In genomic region chr4:143241892-143242291, GRCh38 we compare ENCODE assay signal across 20 cellular contexts. TPM values are rescaled to one million over a fixed set of nuclear protein-coding genes. Genes with fewer than 3 reads are reported as not detected.
DNase-seq lines count a peak whose midpoint lies in the region; ATAC-seq, FAIRE-seq and TF ChIP-seq lines count a peak whose summit lies in the region.
"Had no signal": no experiment of that assay in that cellular context is flagged by ENCODE, and none has a peak within 500 bp of the region (broad histone marks: within the 10 kb centered on the region; RNA-seq: fewer than 3 reads in every experiment).

No MANE protein-coding gene starts in this region.

- no peak overlapping the region for H3K27ac ChIP-seq in DND-41 (ENCODE audit: low read length)
- H3K27ac ChIP-seq in hepatocyte: peak overlapping the region; percentile 73
- H3K27ac ChIP-seq: upper lobe of left lung had no signal

- H3K79me2 ChIP-seq in DND-41 (ENCODE audit: insufficient read depth, low read length) (no peaks in the 10 kb centered on the region), hepatocyte (no peaks in the 10 kb centered on the region)

- 96% methylated on average over 1 of the region's 1 CpG for WGBS in hepatocyte (ENCODE audit: low lambda C conversion rate, missing lambda C conversion rate)

- no peaks in the 10 kb centered on the region for H3K9me3 Mint-ChIP-seq in chondrocyte (ENCODE audit: low read depth)
- no peaks in the 10 kb centered on the region for H3K9me3 Mint-ChIP-seq in natural killer cell treated with Interleukin-12 subunit alpha and Interleukin-12 subunit beta and Interleukin-15 and Interleukin-18, amount 100 ng/mL, for 72 hours
- peaks cover 4% of the 10 kb centered on the region for H3K9me3 Mint-ChIP-seq in activated CD4-positive, alpha-beta memory T cell treated with anti-CD3 and anti-CD28 coated beads, Interleukin-2, amount 10 ng/mL, durations not matched to agents 7 days and 5 days

- H3K4me2 ChIP-seq in DND-41 (ENCODE audit: insufficient read depth, low read length) (no peak overlapping the region), hepatocyte (no peak overlapping the region)

- peaks cover 15% of the 10 kb centered on the region for H3K9me3 ChIP-seq in DND-41 (ENCODE audit: insufficient read depth, low read length, severe bottlenecking)
- no peaks in the 10 kb centered on the region for H3K9me3 ChIP-seq in hepatocyte (ENCODE audit: low read depth)
- H3K9me3 ChIP-seq: stomach, upper lobe of left lung had no signal

- H3K36me3 ChIP-seq in DND-41 (ENCODE audit: insufficient read depth, low read length): no peaks in the 10 kb centered on the region
- no peaks in the 10 kb centered on the region for H3K36me3 ChIP-seq in hepatocyte (replicated peaks; ENCODE audit: insufficient read depth, low read depth)
- H3K36me3 ChIP-seq: stomach, upper lobe of left lung had no signal

- no peak for TF ChIP-seq POLR2A in NB4 (IDR thresholded peaks at IDR 0.05; ENCODE audit: extremely low read depth, insufficient read length)
- no peak for TF ChIP-seq POLR2A in H54 (IDR thresholded peaks at IDR 0.05; ENCODE audit: low read depth, low read length)

- CTCF ChIA-PET in activated CD4-positive, alpha-beta memory T cell treated with anti-CD3 and anti-CD28 coated beads, Interleukin-2, amount 10 ng/mL, durations not matched to agents 7 days and 5 days (lab: Charles Lee): no interaction called here

- H4K20me1 ChIP-seq in DND-41 (ENCODE audit: insufficient read depth, low read length) (no peaks in the 10 kb centered on the region), hepatocyte (ENCODE audit: insufficient read depth, poor library complexity, severe bottlenecking) (no peaks in the 10 kb centered on the region)

- H3K36me3 Mint-ChIP-seq in chondrocyte (ENCODE audit: low read depth): no peaks in the 10 kb centered on the region
- no peaks in the 10 kb centered on the region for H3K36me3 Mint-ChIP-seq in natural killer cell treated with Interleukin-12 subunit alpha and Interleukin-12 subunit beta and Interleukin-15 and Interleukin-18, amount 100 ng/mL, for 72 hours
- H3K36me3 Mint-ChIP-seq in activated CD4-positive, alpha-beta memory T cell treated with anti-CD3 and anti-CD28 coated beads, Interleukin-2, amount 10 ng/mL, durations not matched to agents 7 days and 5 days (ENCODE audit: low read depth): no peaks in the 10 kb centered on the region
- H3K36me3 Mint-ChIP-seq: CD4-positive, CD25-positive, alpha-beta regulatory T cell had no signal

- H3K4me3 ChIP-seq in DND-41 (ENCODE audit: low read depth in 1 of 2, low read length in 2 of 2) (no peak overlapping the region), NB4 (ENCODE audit: low read depth, low read length) (no peak overlapping the region), hepatocyte (no peak overlapping the region)
- H3K4me3 ChIP-seq: stomach, upper lobe of left lung had no signal

- TF ChIP-seq CTCF in DND-41 (IDR thresholded peaks at IDR 0.05; ENCODE audit: borderline replicate concordance, extremely low read depth, low read length, poor library complexity, severe bottlenecking) (no peak), NB4 (IDR thresholded peaks at IDR 0.05; ENCODE audit: low read depth, low read length) (no peak), chondrocyte (IDR thresholded peaks at IDR 0.05) (no peak), hepatocyte (IDR thresholded peaks at IDR 0.05; ENCODE audit: poor library complexity) (no peak)

- ATAC-seq in DND-41 (ENCODE audit: insufficient read depth, low read depth): no peak
- ATAC-seq in natural killer cell treated with Interleukin-12 subunit alpha and Interleukin-12 subunit beta and Interleukin-15 and Interleukin-18, amount 100 ng/mL, for 72 hours: no peak
- ATAC-seq: activated CD4-positive, CD25-positive, alpha-beta regulatory T cell treated with anti-CD3 and anti-CD28 coated beads, Interleukin-2, amount 50 U/mL, for 24 hours; activated CD8-positive, alpha-beta memory T cell treated with anti-CD3 and anti-CD28 coated beads, Interleukin-2, amount 10 ng/mL, durations not matched to agents 7 days and 5 days had no signal

- H2AFZ ChIP-seq in DND-41 (ENCODE audit: low read depth, low read length) (no peak overlapping the region), hepatocyte (no peak overlapping the region)

- no peaks in the 10 kb centered on the region for H3K27me3 ChIP-seq in DND-41 (ENCODE audit: insufficient read depth, low read length, poor library complexity)
- no peaks in the 10 kb centered on the region for H3K27me3 ChIP-seq in hepatocyte
- H3K27me3 ChIP-seq: stomach, upper lobe of left lung had no signal

- H3K4me1 Mint-ChIP-seq in chondrocyte (ENCODE audit: low read depth): peaks cover 3% of the 10 kb centered on the region
- H3K4me1 Mint-ChIP-seq in natural killer cell treated with Interleukin-12 subunit alpha and Interleukin-12 subunit beta and Interleukin-15 and Interleukin-18, amount 100 ng/mL, for 72 hours (ENCODE audit: low read depth in 2 of 2): no peaks in the 10 kb centered on the region
- no peaks in the 10 kb centered on the region for H3K4me1 Mint-ChIP-seq in activated CD4-positive, alpha-beta memory T cell treated with anti-CD3 and anti-CD28 coated beads, Interleukin-2, amount 10 ng/mL, durations not matched to agents 7 days and 5 days
- H3K4me1 Mint-ChIP-seq: activated CD8-positive, alpha-beta memory T cell treated with anti-CD3 and anti-CD28 coated beads, Interleukin-2, amount 10 ng/mL, durations not matched to agents 7 days and 5 days had no signal

- H3K9me2 ChIP-seq in hepatocyte (replicated peaks; ENCODE audit: insufficient read depth): no peaks in the 10 kb centered on the region

- H3K4me1 ChIP-seq in DND-41 (ENCODE audit: insufficient read depth, low read length) (no peaks in the 10 kb centered on the region), hepatocyte (ENCODE audit: insufficient read depth) (no peaks in the 10 kb centered on the region)
- H3K4me1 ChIP-seq: upper lobe of left lung had no signal

- DNase-seq in DND-41 (peak; percentile 14), NB4 (ENCODE audit: low read depth) (peak; percentile 7), chondrocyte (ENCODE audit: low spot score) (no peak), hepatocyte (ENCODE audit: low spot score) (peak; percentile 48), NCI-H1694 treated with DMSO at 0.1 percent for 48 hours (lab: John Stamatoyannopoulos, UW) (no peak), H54 (ENCODE audit: insufficient read length, low spot score) (no peak)
- no peak for DNase-seq in natural killer cell treated with Interleukin-12 subunit alpha and Interleukin-12 subunit beta and Interleukin-15 and Interleukin-18, amount 100 ng/mL, for 72 hours (ENCODE audit: low spot score)
- DNase-seq in activated CD4-positive, alpha-beta memory T cell treated with anti-CD3 and anti-CD28 coated beads, Interleukin-2, amount 10 ng/mL, durations not matched to agents 7 days and 5 days: no peak
- DNase-seq: activated CD8-positive, alpha-beta memory T cell treated with anti-CD3 and anti-CD28 coated beads, Interleukin-2, amount 10 ng/mL, durations not matched to agents 7 days and 5 days; DMS79; effector CD8-positive, alpha-beta T cell; foreskin melanocyte; NCI-H2081; stimulated activated CD4-positive, alpha-beta T cell treated with anti-CD3 and anti-CD28 coated beads, Interleukin-2, amount 100 ng/mL, for 24 hours; stomach; T-helper 9 cell; upper lobe of left lung had no signal

- no peak overlapping the region for H3K9ac ChIP-seq in DND-41 (ENCODE audit: low read depth, low read length)

- peak overlapping the region; percentile 71 for H3K27ac Mint-ChIP-seq in chondrocyte (ENCODE audit: unreplicated experiment)
- H3K27ac Mint-ChIP-seq in natural killer cell treated with Interleukin-12 subunit alpha and Interleukin-12 subunit beta and Interleukin-15 and Interleukin-18, amount 100 ng/mL, for 72 hours: no peak overlapping the region
- H3K27ac Mint-ChIP-seq in activated CD4-positive, alpha-beta memory T cell treated with anti-CD3 and anti-CD28 coated beads, Interleukin-2, amount 10 ng/mL, durations not matched to agents 7 days and 5 days: no peak overlapping the region
- H3K27ac Mint-ChIP-seq: activated CD8-positive, alpha-beta memory T cell treated with anti-CD3 and anti-CD28 coated beads, Interleukin-2, amount 10 ng/mL, durations not matched to agents 7 days and 5 days; activated T-helper 2 cell treated with anti-CD3 and anti-CD28 coated beads, Interferon-gamma antibody, Interleukin-2, Interleukin-4, amounts not matched to agents 10 μg/mL and 5 μg/mL and 100 μg/mL, durations not matched to agents 14 hours and 24 hours and 36 hours; CD4-positive, CD25-positive, alpha-beta regulatory T cell had no signal

- no peak overlapping the region for H3K4me3 Mint-ChIP-seq in chondrocyte (ENCODE audit: unreplicated experiment)
- H3K4me3 Mint-ChIP-seq in natural killer cell treated with Interleukin-12 subunit alpha and Interleukin-12 subunit beta and Interleukin-15 and Interleukin-18, amount 100 ng/mL, for 72 hours: no peak overlapping the region
- no peak overlapping the region for H3K4me3 Mint-ChIP-seq in activated CD4-positive, alpha-beta memory T cell treated with anti-CD3 and anti-CD28 coated beads, Interleukin-2, amount 10 ng/mL, durations not matched to agents 7 days and 5 days
- H3K4me3 Mint-ChIP-seq: activated CD8-positive, alpha-beta memory T cell treated with anti-CD3 and anti-CD28 coated beads, Interleukin-2, amount 10 ng/mL, durations not matched to agents 7 days and 5 days; CD4-positive, CD25-positive, alpha-beta regulatory T cell had no signal

- no peaks in the 10 kb centered on the region for H3K27me3 Mint-ChIP-seq in chondrocyte (ENCODE audit: low read depth)
- H3K27me3 Mint-ChIP-seq in natural killer cell treated with Interleukin-12 subunit alpha and Interleukin-12 subunit beta and Interleukin-15 and Interleukin-18, amount 100 ng/mL, for 72 hours: no peaks in the 10 kb centered on the region
- H3K27me3 Mint-ChIP-seq in activated CD4-positive, alpha-beta memory T cell treated with anti-CD3 and anti-CD28 coated beads, Interleukin-2, amount 10 ng/mL, durations not matched to agents 7 days and 5 days: no peaks in the 10 kb centered on the region
- H3K27me3 Mint-ChIP-seq: activated CD8-positive, alpha-beta memory T cell treated with anti-CD3 and anti-CD28 coated beads, Interleukin-2, amount 10 ng/mL, durations not matched to agents 7 days and 5 days; CD4-positive, CD25-positive, alpha-beta regulatory T cell had no signal

- FAIRE-seq in H54 (lab: Jason Lieb, UNC): no peak

- POLR2A ChIA-PET in activated CD4-positive, alpha-beta memory T cell treated with anti-CD3 and anti-CD28 coated beads, Interleukin-2, amount 10 ng/mL, durations not matched to agents 7 days and 5 days (lab: Charles Lee): no interaction called here

RNA-seq across cellular contexts. Expression of gene USP38, which starts 57.2 kb away (rescaled TPM):
- total RNA-seq in chondrocyte: 17.8 to 21.2 TPM (median 18.9 TPM) in 3 replicates
- 30.3 and 34.4 TPM in 2 replicates for total RNA-seq in hepatocyte
- polyA plus RNA-seq in hepatocyte: 7.7 and 9.1 TPM in 2 replicates
- total RNA-seq in natural killer cell treated with Interleukin-12 subunit alpha and Interleukin-12 subunit beta and Interleukin-15 and Interleukin-18, amount 100 ng/mL, for 72 hours: 10 to 100 TPM; 29.4 to 31.8 TPM
- total RNA-seq in activated CD4-positive, alpha-beta memory T cell treated with anti-CD3 and anti-CD28 coated beads, Interleukin-2, amount 10 ng/mL, durations not matched to agents 7 days and 5 days: 10 to 100 TPM; 25.9 to 27.9 TPM

Comparison
In these comparisons a context has a peak if more than half of its experiments do, and no peak if none do; other contexts are left out.
1. DNase-seq: peak in DND-41 (single experiment), NB4 (single experiment) and hepatocyte (single experiment); none in chondrocyte (single experiment), NCI-H1694 treated with DMSO at 0.1 percent for 48 hours (single experiment), natural killer cell treated with Interleukin-12 subunit alpha and Interleukin-12 subunit beta and Interleukin-15 and Interleukin-18, amount 100 ng/mL, for 72 hours (single experiment), activated CD4-positive, alpha-beta memory T cell treated with anti-CD3 and anti-CD28 coated beads, Interleukin-2, amount 10 ng/mL, durations not matched to agents 7 days and 5 days (single experiment) and H54 (single experiment).